8 cellular contexts compared by ENCODE assay signal in genomic region chr1:234926252-234926573, GRCh38.
DNase-seq lines count a peak whose midpoint lies in the region; ATAC-seq and TF ChIP-seq lines count a peak whose summit lies in the region.

No MANE protein-coding gene starts in this region.

- no peaks in the 10 kb centered on the region for H3K9me2 ChIP-seq in OCI-LY7 (ENCODE audit: insufficient read depth, low read length)

- H3K36me3 ChIP-seq in OCI-LY7 (ENCODE audit: insufficient read depth, low read length) (no peaks in the 10 kb centered on the region), esophagus muscularis mucosa (no peaks in the 10 kb centered on the region), gastrocnemius medialis (no peaks in the 10 kb centered on the region)

- DNase-seq in OCI-LY7 (ENCODE audit: low spot score), result no peak
- no peak for DNase-seq in esophagus muscularis mucosa (ENCODE audit: extremely low spot score)
- DNase-seq in gastrocnemius medialis, result no peak
- no peak for DNase-seq in posterior vena cava (ENCODE audit: low spot score)
- no peak for DNase-seq in SKM-1 (lab: John Stamatoyannopoulos, UW; ENCODE audit: unreplicated experiment)
- no peak for DNase-seq in dermis blood vessel endothelial cell
- no peak for DNase-seq in HEK293T (ENCODE audit: extremely low spot score)

- H3K9me3 ChIP-seq in OCI-LY7 (ENCODE audit: low read length) (no peaks in the 10 kb centered on the region), esophagus muscularis mucosa (no peaks in the 10 kb centered on the region), gastrocnemius medialis (no peaks in the 10 kb centered on the region)

- WGBS in esophagus muscularis mucosa, result 33% methylated on average over 4 of the region's 4 CpGs

- no TSS peak for BruUV-seq in OCI-LY7 (replicated peaks; lab: Mats Ljungman, UMichigan)

- peaks cover 57% of the 10 kb centered on the region for H3K4me1 ChIP-seq in OCI-LY7 (ENCODE audit: insufficient read depth, low read length, poor library complexity, severe bottlenecking)
- H3K4me1 ChIP-seq in esophagus muscularis mucosa, result peaks cover 19 to 34% (median 27%) of the 10 kb centered on the region in 4 donors
- H3K4me1 ChIP-seq in gastrocnemius medialis, result peaks cover 16 to 22% of the 10 kb centered on the region in 2 donors

- peak overlapping the region; percentile 95 for H2AFZ ChIP-seq in OCI-LY7 (ENCODE audit: low read length)

- peak overlapping the region; percentile 79 for H3K4me2 ChIP-seq in OCI-LY7 (ENCODE audit: low read length)

- H3K4me3 ChIP-seq in OCI-LY7 (ENCODE audit: low read depth, low read length, poor library complexity, severe bottlenecking) (peak overlapping the region; percentile 53), esophagus muscularis mucosa (peak overlapping the region in 1 of 4 donors; percentile 11), gastrocnemius medialis (no peak overlapping the region)

- H4K20me1 ChIP-seq in OCI-LY7 (ENCODE audit: insufficient read depth, low read length), result no peaks in the 10 kb centered on the region

- TF ChIP-seq EP300 in esophagus muscularis mucosa (IDR thresholded peaks at IDR 0.05), result no peak

- H3K27ac ChIP-seq in OCI-LY7 (ENCODE audit: low read depth, low read length, poor library complexity, severe bottlenecking), result peak overlapping the region; percentile 63
- peak overlapping the region; percentile 29 to 65 (median 54) for H3K27ac ChIP-seq in esophagus muscularis mucosa (replicated peaks in 1 of 4)
- peak overlapping the region; percentile 15 to 63 (median 50) for H3K27ac ChIP-seq in gastrocnemius medialis

- intact Hi-C loops in OCI-LY7 (cut with micrococcal nuclease; ENCODE audit: unreplicated experiment), result no loop called here
- intact Hi-C loops in esophagus muscularis mucosa (cut with DNase I), result no loop called here
- intact Hi-C loops in gastrocnemius medialis (cut with DNase I; ENCODE audit: low total_unique reads), result no loop called here
- intact Hi-C loops in posterior vena cava (cut with DNase I), result loop anchor here (1.0 to 10.0 kb wide), 3 partner anchors 41 to 201 kb away; no protein-coding TSS in a partner anchor

- CTCF ChIA-PET in OCI-LY7 (lab: Charles Lee; ENCODE audit: unreplicated experiment) (interaction anchor here (1.6 to 2.4 kb wide), 2 partner anchors 29 to 86 kb away, joined by 3 to 6 read pairs; no protein-coding TSS in a partner anchor), HEK293T (lab: Yijun Ruan, JAX) (interaction anchor here (0.7 to 0.9 kb wide), 3 partner anchors 48 to 63 kb away, joined by 3 to 12 read pairs (median 3); no protein-coding TSS in a partner anchor)

- no peaks in the 10 kb centered on the region for H3K27me3 ChIP-seq in esophagus muscularis mucosa
- H3K27me3 ChIP-seq in gastrocnemius medialis, result no peaks in the 10 kb centered on the region

- H3K79me2 ChIP-seq in OCI-LY7 (ENCODE audit: insufficient read depth, low read depth, low read length), result no peaks in the 10 kb centered on the region

- in situ Hi-C loops in gastrocnemius medialis (cut with MboI; ENCODE audit: low sequenced_read_pairs in 4 of 4), result no loop called here

- TF ChIP-seq POLR2A in esophagus muscularis mucosa (IDR thresholded peaks at IDR 0.05; ENCODE audit: low read depth), result no peak
- TF ChIP-seq POLR2A in gastrocnemius medialis (IDR thresholded peaks at IDR 0.05), result no peak

- ATAC-seq in GM21423 (IDR thresholded peaks at IDR 0.05; ENCODE audit: unreplicated experiment) (peak; percentile 1), gastrocnemius medialis (no peak)

- TF ChIP-seq CTCF in OCI-LY7 (conservative IDR thresholded peaks at IDR 0.05; ENCODE audit: low read length), result no peak
- no peak for TF ChIP-seq CTCF in esophagus muscularis mucosa (IDR thresholded peaks at IDR 0.05)
- TF ChIP-seq CTCF in gastrocnemius medialis (IDR thresholded peaks at IDR 0.05 in 4 of 5, conservative IDR thresholded peaks at IDR 0.05 in 1 of 5), result no peak

- POLR2A ChIA-PET in OCI-LY7 (lab: Charles Lee) (interaction anchor here (0.7 to 1.4 kb wide), 14 partner anchors 9 to 568 kb away, joined by 3 to 7 read pairs (median 3); no protein-coding TSS in a partner anchor), HEK293T (lab: Yijun Ruan, JAX) (interaction anchor here (0.7 to 1.1 kb wide), 3 partner anchors 44 to 315 kb away, joined by 3 to 4 read pairs (median 3); no protein-coding TSS in a partner anchor)

TF ChIP-seq in HEK293T, 16 proteins besides CTCF, POLR2A, EP300 and RAD21:
- TF ChIP-seq ZNF384 (IDR thresholded peaks at IDR 0.05) (no peak), CTBP1 (IDR thresholded peaks at IDR 0.05; ENCODE audit: borderline replicate concordance) (no peak), ARNT (IDR thresholded peaks at IDR 0.05) (no peak)

Comparison
In these comparisons a context has a peak if more than half of its experiments do, and no peak if none do; other contexts are left out.
1. intact Hi-C loops: an anchor here in posterior vena cava (1.0 to 10.0 kb wide); none called in OCI-LY7, esophagus muscularis mucosa and gastrocnemius medialis.